In genomic region chr1:101148987-101149386, GRCh38 we compare ENCODE assay signal across 16 cellular contexts.
DNase-seq lines count a peak whose midpoint lies in the region; ATAC-seq and TF ChIP-seq lines count a peak whose summit lies in the region.
"Had no signal": no experiment of that assay in that cellular context is flagged by ENCODE, and none has a peak within 500 bp of the region (broad histone marks: within the 10 kb centered on the region; RNA-seq: fewer than 3 reads in every experiment).

No MANE protein-coding gene starts in this region.

- no peaks in the 10 kb centered on the region for H3K36me3 ChIP-seq in fibroblast of lung (ENCODE audit: control insufficient read depth, insufficient read depth, low read length)
- H3K36me3 ChIP-seq: lower lobe of right lung, stomach had no signal

- H3K27ac Mint-ChIP-seq in progenitor cell of endocrine pancreas: peak overlapping the region; percentile 9
- H3K27ac Mint-ChIP-seq: dendritic cell treated with granulocyte-macrophage colony-stimulating factor and Interleukin-4, amounts not matched to agents 40 ng/mL and 50 ng/mL, for 4 days had no signal

- H3K9me3 ChIP-seq in fibroblast of lung (ENCODE audit: control insufficient read depth, insufficient read depth, low read depth, low read length): no peaks in the 10 kb centered on the region
- H3K9me3 ChIP-seq: lower lobe of right lung, psoas muscle, stomach had no signal

- no peak overlapping the region for H3K4me2 ChIP-seq in fibroblast of lung (ENCODE audit: extremely low read depth, insufficient read depth, low read length)

- H3K36me3 Mint-ChIP-seq in progenitor cell of endocrine pancreas (ENCODE audit: insufficient read depth): no peaks in the 10 kb centered on the region

- DNase-seq in GM03348 (ENCODE audit: low spot score) (peak; percentile 16), OCI-M1 (lab: John Stamatoyannopoulos, UW) (peak; percentile 11), fibroblast of lung (ENCODE audit: low read depth in 2 of 2) (peak; percentile 11 to 17), progenitor cell of endocrine pancreas (ENCODE audit: low spot score, unreplicated experiment) (no peak), NCI-H748 (lab: John Stamatoyannopoulos, UW; ENCODE audit: unreplicated experiment) (no peak), COLO668 (lab: John Stamatoyannopoulos, UW; ENCODE audit: unreplicated experiment) (no peak), NCI-H526 treated with DMSO at 0.1 percent for 48 hours (lab: John Stamatoyannopoulos, UW) (no peak)
- DNase-seq: activated CD4-positive, alpha-beta T cell treated with anti-CD3 and anti-CD28 coated beads, Interleukin-2, amount 50 U/mL, for 4 hours; activated naive CD4-positive, alpha-beta T cell treated with Interleukin-2 at 50 U/mL for 16 hours; lower lobe of right lung; NCI-H1694 treated with DMSO at 0.1 percent for 48 hours; psoas muscle; stimulated activated CD4-positive, alpha-beta T cell treated with anti-CD3 and anti-CD28 coated beads, Interleukin-4, amount 100 ng/mL, for 4 hours; stomach had no signal

- no peaks in the 10 kb centered on the region for H4K20me1 ChIP-seq in fibroblast of lung (ENCODE audit: control insufficient read depth, extremely low read depth, insufficient read depth, low read length)

- TF ChIP-seq CTCF in fibroblast of lung (conservative IDR thresholded peaks at IDR 0.05 in 1 of 2, IDR thresholded peaks at IDR 0.05 in 1 of 2; ENCODE audit: low read depth in 1 of 2, low read length in 2 of 2): no peak
- TF ChIP-seq CTCF in progenitor cell of endocrine pancreas (IDR thresholded peaks at IDR 0.05; ENCODE audit: unreplicated experiment): no peak

- H2AFZ ChIP-seq in fibroblast of lung (ENCODE audit: low read length): peak overlapping the region; percentile 48

- no peak overlapping the region for H3K4me3 Mint-ChIP-seq in progenitor cell of endocrine pancreas (ENCODE audit: low read depth)
- H3K4me3 Mint-ChIP-seq: dendritic cell treated with granulocyte-macrophage colony-stimulating factor and Interleukin-4, amounts not matched to agents 40 ng/mL and 50 ng/mL, for 4 days had no signal

- H3K79me2 ChIP-seq in fibroblast of lung (ENCODE audit: control insufficient read depth, insufficient read depth, low read length): no peaks in the 10 kb centered on the region

- ATAC-seq in HG02970 (IDR thresholded peaks at IDR 0.05; ENCODE audit: low FRiP score, unreplicated experiment): no peak
- ATAC-seq: lower lobe of right lung, psoas muscle had no signal

- no peak overlapping the region for H3K4me3 ChIP-seq in fibroblast of lung (replicated peaks in 1 of 4; ENCODE audit: control extremely low read depth in 1 of 4, insufficient read depth in 1 of 4, low read depth in 3 of 4, low read length in 4 of 4)
- H3K4me3 ChIP-seq: lower lobe of right lung, psoas muscle, stomach had no signal

- H3K4me1 ChIP-seq in fibroblast of lung (ENCODE audit: control insufficient read depth, extremely low read depth, insufficient read depth, low read length): no peaks in the 10 kb centered on the region
- H3K4me1 ChIP-seq: lower lobe of right lung, psoas muscle, stomach had no signal

- no peaks in the 10 kb centered on the region for H3K27me3 Mint-ChIP-seq in progenitor cell of endocrine pancreas
- H3K27me3 Mint-ChIP-seq: dendritic cell treated with granulocyte-macrophage colony-stimulating factor and Interleukin-4, amounts not matched to agents 40 ng/mL and 50 ng/mL, for 4 days had no signal

- H3K27me3 ChIP-seq in fibroblast of lung (ENCODE audit: control insufficient read depth, insufficient read depth, low read length): no peaks in the 10 kb centered on the region
- H3K27me3 ChIP-seq: stomach had no signal

- no peaks in the 10 kb centered on the region for H3K9me3 Mint-ChIP-seq in progenitor cell of endocrine pancreas (ENCODE audit: low read depth)
- H3K9me3 Mint-ChIP-seq: dendritic cell treated with granulocyte-macrophage colony-stimulating factor and Interleukin-4, amounts not matched to agents 40 ng/mL and 50 ng/mL, for 4 days had no signal

- H3K4me1 Mint-ChIP-seq in progenitor cell of endocrine pancreas (ENCODE audit: low read depth): peaks cover 5% of the 10 kb centered on the region

- no peak overlapping the region for H3K27ac ChIP-seq in fibroblast of lung (ENCODE audit: insufficient read depth, low read length)
- H3K27ac ChIP-seq: lower lobe of right lung, psoas muscle, stomach had no signal

- H3K9ac ChIP-seq in fibroblast of lung (ENCODE audit: insufficient read depth, low read length): no peak overlapping the region

Comparison
In these comparisons a context has a peak if more than half of its experiments do, and no peak if none do; other contexts are left out.
1. DNase-seq: peak in GM03348 (single experiment), OCI-M1 (single experiment) and fibroblast of lung (2 of 2); none in progenitor cell of endocrine pancreas (single experiment), NCI-H748 (single experiment), COLO668 (single experiment) and NCI-H526 treated with DMSO at 0.1 percent for 48 hours (single experiment).